Comparison of ENCODE assay signal across 15 cellular contexts in the genomic region with DNA sequence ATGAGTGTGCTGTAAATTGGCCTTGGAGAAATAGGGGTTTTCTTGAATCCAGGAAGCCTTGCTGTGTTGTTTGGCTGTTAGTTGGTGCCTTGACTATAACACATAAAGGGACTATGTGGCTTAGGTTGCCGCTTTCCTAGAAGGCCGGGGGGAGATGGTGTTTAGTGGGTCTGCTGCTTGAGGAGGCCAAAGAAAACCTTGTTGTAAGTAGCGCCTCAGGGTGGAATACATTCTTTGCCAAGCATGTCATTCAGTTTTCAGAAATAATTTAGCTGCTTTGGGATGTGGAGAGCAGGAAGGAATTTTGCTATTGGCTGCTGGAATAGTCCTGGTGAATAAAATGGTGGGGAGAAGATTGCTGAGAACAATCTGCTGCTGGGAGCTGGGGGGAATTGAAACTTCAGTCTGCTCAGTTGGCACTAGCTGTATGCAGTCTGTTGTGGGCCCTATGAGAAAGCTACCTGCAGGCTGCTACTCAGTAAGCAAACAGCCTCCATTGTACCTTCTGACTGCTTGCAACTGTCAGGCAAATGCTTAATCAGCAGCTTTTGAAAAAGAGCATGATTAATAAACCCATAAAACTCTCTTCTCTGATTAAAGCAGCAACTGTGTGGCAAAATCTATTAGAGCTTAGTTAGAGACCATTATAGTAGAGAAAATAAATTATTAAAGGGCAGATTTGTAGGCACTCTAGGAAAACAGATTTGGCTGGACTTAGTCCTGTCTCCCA.
DNase-seq lines count a peak whose midpoint lies in the region; ATAC-seq and TF ChIP-seq lines count a peak whose summit lies in the region.
"Had no signal": no experiment of that assay in that cellular context is flagged by ENCODE, and none has a peak within 500 bp of the region (broad histone marks: within the 10 kb centered on the region; RNA-seq: fewer than 3 reads in every experiment).

No MANE protein-coding gene starts in this region.

- no peak for TF ChIP-seq CTCF in fibroblast of villous mesenchyme (IDR thresholded peaks at IDR 0.05; ENCODE audit: insufficient read depth, low read depth, low read length)

- no peak overlapping the region for H3K4me3 ChIP-seq in fibroblast of villous mesenchyme (ENCODE audit: low read depth, low read length)

- no peak for ATAC-seq in HG02973 (IDR thresholded peaks at IDR 0.05; ENCODE audit: unreplicated experiment)
- ATAC-seq: left cardiac atrium had no signal

- DNase-seq in Daoy (ENCODE audit: low read depth) (peak; percentile 29), RPMI7951 (ENCODE audit: low read depth) (peak; percentile 82), fibroblast of villous mesenchyme (ENCODE audit: low read depth) (peak; percentile 7), retina (peak; percentile 21), 8988T (no peak), NCI-H2107 treated with DMSO at 0.1 percent for 48 hours (lab: John Stamatoyannopoulos, UW; ENCODE audit: unreplicated experiment) (no peak)
- DNase-seq in activated CD4-positive, CD25-positive, alpha-beta regulatory T cell treated with anti-CD3 and anti-CD28 coated beads, Interleukin-2, amount 50 U/mL, for 72 hours: no peak
- DNase-seq: activated CD4-positive, alpha-beta T cell treated with anti-CD3 and anti-CD28 coated beads for 4 hours; activated naive CD8-positive, alpha-beta T cell treated with anti-CD3 and anti-CD28 coated beads for 36 hours; activated T-cell treated with anti-CD3 and anti-CD28 coated beads, Interleukin-2, amount 50 U/mL, for 48 hours; left cardiac atrium; NCI-H2171 treated with DMSO at 0.1 percent for 48 hours; SIG-M5; T-helper 9 cell had no signal

Comparison
In these comparisons a context has a peak if more than half of its experiments do, and no peak if none do; other contexts are left out.
1. DNase-seq: peak in Daoy (single experiment), RPMI7951 (single experiment), fibroblast of villous mesenchyme (single experiment) and retina (single experiment); none in 8988T (single experiment), NCI-H2107 treated with DMSO at 0.1 percent for 48 hours (single experiment) and activated CD4-positive, CD25-positive, alpha-beta regulatory T cell treated with anti-CD3 and anti-CD28 coated beads, Interleukin-2, amount 50 U/mL, for 72 hours (single experiment).